Comparison of ENCODE assay signal across 1 cellular context in genomic region chr6:18042536-18043145, GRCh38.
A peak's percentile ranks its signal among the peaks of the same experiment; 100 is the strongest.
TF ChIP-seq lines count a peak whose summit lies in the region.

No MANE protein-coding gene starts in this region.

TF ChIP-seq in HepG2, 621 proteins besides CTCF, POLR2A, EP300 and RAD21 (continued from another document):
- TF ChIP-seq, protein P1, sequence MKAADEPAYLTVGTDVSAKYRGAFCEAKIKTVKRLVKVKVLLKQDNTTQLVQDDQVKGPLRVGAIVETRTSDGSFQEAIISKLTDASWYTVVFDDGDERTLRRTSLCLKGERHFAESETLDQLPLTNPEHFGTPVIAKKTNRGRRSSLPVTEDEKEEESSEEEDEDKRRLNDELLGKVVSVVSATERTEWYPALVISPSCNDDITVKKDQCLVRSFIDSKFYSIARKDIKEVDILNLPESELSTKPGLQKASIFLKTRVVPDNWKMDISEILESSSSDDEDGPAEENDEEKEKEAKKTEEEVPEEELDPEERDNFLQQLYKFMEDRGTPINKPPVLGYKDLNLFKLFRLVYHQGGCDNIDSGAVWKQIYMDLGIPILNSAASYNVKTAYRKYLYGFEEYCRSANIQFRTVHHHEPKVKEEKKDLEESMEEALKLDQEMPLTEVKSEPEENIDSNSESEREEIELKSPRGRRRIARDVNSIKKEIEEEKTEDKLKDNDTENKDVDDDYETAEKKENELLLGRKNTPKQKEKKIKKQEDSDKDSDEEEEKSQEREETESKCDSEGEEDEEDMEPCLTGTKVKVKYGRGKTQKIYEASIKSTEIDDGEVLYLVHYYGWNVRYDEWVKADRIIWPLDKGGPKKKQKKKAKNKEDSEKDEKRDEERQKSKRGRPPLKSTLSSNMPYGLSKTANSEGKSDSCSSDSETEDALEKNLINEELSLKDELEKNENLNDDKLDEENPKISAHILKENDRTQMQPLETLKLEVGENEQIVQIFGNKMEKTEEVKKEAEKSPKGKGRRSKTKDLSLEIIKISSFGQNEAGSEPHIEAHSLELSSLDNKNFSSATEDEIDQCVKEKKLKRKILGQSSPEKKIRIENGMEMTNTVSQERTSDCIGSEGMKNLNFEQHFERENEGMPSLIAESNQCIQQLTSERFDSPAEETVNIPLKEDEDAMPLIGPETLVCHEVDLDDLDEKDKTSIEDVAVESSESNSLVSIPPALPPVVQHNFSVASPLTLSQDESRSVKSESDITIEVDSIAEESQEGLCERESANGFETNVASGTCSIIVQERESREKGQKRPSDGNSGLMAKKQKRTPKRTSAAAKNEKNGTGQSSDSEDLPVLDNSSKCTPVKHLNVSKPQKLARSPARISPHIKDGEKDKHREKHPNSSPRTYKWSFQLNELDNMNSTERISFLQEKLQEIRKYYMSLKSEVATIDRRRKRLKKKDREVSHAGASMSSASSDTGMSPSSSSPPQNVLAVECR (CRISPR knock-in tag; IDR thresholded peaks at IDR 0.05; ENCODE audit: borderline replicate concordance): 0 out of 2 replicates have a peak, but pooled peaks have one; percentile 6
- TF ChIP-seq ZNF232 (CRISPR knock-in tag; IDR thresholded peaks at IDR 0.05; ENCODE audit: borderline replicate concordance) (no peak), ZNF550 (CRISPR knock-in tag; IDR thresholded peaks at IDR 0.05; ENCODE audit: borderline replicate concordance) (0 out of 2 replicates have a peak, but pooled peaks have one; percentile 36), CEBPB (IDR thresholded peaks at IDR 0.05; ENCODE audit: borderline replicate concordance, low read depth, low read length) (no peak)
